In the genomic region with DNA sequence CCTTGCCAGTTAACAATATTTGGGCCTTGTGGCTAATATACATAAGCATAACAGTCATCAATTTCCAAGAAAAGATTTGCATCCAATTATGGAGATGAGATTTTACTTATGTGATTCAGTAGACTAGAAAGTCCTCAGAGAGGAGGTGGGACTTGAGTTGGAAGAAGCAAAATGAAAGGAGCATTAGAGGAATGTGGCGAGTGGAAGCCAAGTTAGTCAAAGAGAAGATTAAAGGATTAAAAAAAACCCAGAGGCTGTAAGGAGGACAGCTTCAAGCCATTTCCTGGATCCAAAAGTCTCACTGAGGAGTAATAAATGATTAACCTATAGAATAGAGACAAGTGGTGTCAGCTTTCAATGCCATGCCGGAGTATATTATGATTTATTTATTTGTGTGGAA, we compare ENCODE assay signal across 34 cellular contexts.
"Had no signal": no experiment of that assay in that cellular context is flagged by ENCODE, and none has a peak within 500 bp of the region (broad histone marks: within the 10 kb centered on the region; RNA-seq: fewer than 3 reads in every experiment).

No MANE protein-coding gene starts in this region.

- H3K4me1 ChIP-seq: Peyer's patch had no signal

- H3K27me3 ChIP-seq: brain microvascular endothelial cell, Peyer's patch had no signal

- H3K4me1 Mint-ChIP-seq: activated B cell treated with CpG ODN at 0.5 μM for 24 hours; activated naive CD4-positive, alpha-beta T cell treated with anti-CD3 and anti-CD28 coated beads, Interleukin-2, amount 10 ng/mL, durations not matched to agents 7 days and 5 days; activated naive CD8-positive, alpha-beta T cell treated with anti-CD3 and anti-CD28 coated beads for 36 hours had no signal

- H3K27ac Mint-ChIP-seq: activated B cell treated with CpG ODN at 0.5 μM for 24 hours; activated CD4-positive, alpha-beta memory T cell treated with anti-CD3 and anti-CD28 coated beads for 36 hours; activated naive CD8-positive, alpha-beta T cell treated with anti-CD3 and anti-CD28 coated beads for 36 hours; activated T-helper 1 cell treated with anti-CD3 and anti-CD28 coated beads, Interleukin-12 subunit alpha, Interleukin-12 subunit beta, Interleukin-2, Interleukin-4 antibody, amounts not matched to agents 30 ng/mL and 10 ng/mL and 1 ng/mL, durations not matched to agents 14 hours and 24 hours and 36 hours had no signal

- H3K4me3 Mint-ChIP-seq: activated B cell treated with CpG ODN at 0.5 μM for 24 hours; activated CD4-positive, alpha-beta memory T cell treated with anti-CD3 and anti-CD28 coated beads for 36 hours; activated naive CD4-positive, alpha-beta T cell treated with anti-CD3 and anti-CD28 coated beads, Interleukin-2, amount 10 ng/mL, durations not matched to agents 7 days and 5 days; activated naive CD8-positive, alpha-beta T cell treated with anti-CD3 and anti-CD28 coated beads for 36 hours; activated T-cell treated with anti-CD3 and anti-CD28 coated beads, Interleukin-2, amount 50 U/mL, for 4 hours; activated T-helper 1 cell treated with anti-CD3 and anti-CD28 coated beads, Interleukin-12 subunit alpha, Interleukin-12 subunit beta, Interleukin-2, Interleukin-4 antibody, amounts not matched to agents 30 ng/mL and 10 ng/mL and 1 ng/mL, durations not matched to agents 14 hours and 24 hours and 36 hours had no signal

- H3K27ac ChIP-seq: brain microvascular endothelial cell, Peyer's patch, VCaP had no signal

- ATAC-seq: activated T-cell treated with anti-CD3 and anti-CD28 coated beads, Interleukin-2, amount 50 U/mL, for 4 hours; K562; PC-3 had no signal

- DNase-seq: activated B cell treated with CpG ODN at 0.5 μM for 24 hours; activated CD4-positive, alpha-beta memory T cell treated with anti-CD3 and anti-CD28 coated beads for 36 hours; activated CD4-positive, alpha-beta T cell treated with anti-CD3 and anti-CD28 coated beads for 4 hours; activated CD4-positive, alpha-beta T cell treated with anti-CD3 and anti-CD28 coated beads, Interleukin-2, amount 50 U/mL, for 1 hour; activated CD4-positive, CD25-positive, alpha-beta regulatory T cell treated with anti-CD3 and anti-CD28 coated beads, Interleukin-2, amount 50 U/mL, for 72 hours; activated CD8-positive, alpha-beta memory T cell treated with anti-CD3 and anti-CD28 coated beads, Interleukin-2, amount 50 U/mL, for 4 hours; activated naive CD4-positive, alpha-beta T cell treated with anti-CD3 and anti-CD28 coated beads, Interleukin-2, amount 10 ng/mL, durations not matched to agents 7 days and 5 days; activated naive CD8-positive, alpha-beta T cell treated with anti-CD3 and anti-CD28 coated beads for 36 hours; activated T-cell treated with anti-CD3 and anti-CD28 coated beads for 4 hours; activated T-cell treated with anti-CD3 and anti-CD28 coated beads, Interleukin-2, amount 50 U/mL, for 4 hours; amniotic stem cell; aorta; brain microvascular endothelial cell; central memory CD4-positive, alpha-beta T cell; NCI-H1092 treated with DMSO at 0.1 percent for 48 hours; NCI-H1417; NCI-H1930; NCI-H2081 treated with DMSO at 0.1 percent for 48 hours; NCI-H226; NCI-H446 treated with DMSO at 0.1 percent for 48 hours; NCI-H524; NCI-H69; NK-92 treated with Interleukin-12 subunit alpha and Interleukin-12 subunit beta, amount 100 ng/mL, for 24 hours; PC-3; Peyer's patch; RPMI8226; SHP77 treated with DMSO at 0.1 percent for 48 hours; SW 1271; T-helper 1 cell; T-helper 2 cell; T-helper 9 cell had no signal

- H3K4me3 ChIP-seq: K562, Peyer's patch had no signal

- H3K27me3 Mint-ChIP-seq: activated B cell treated with CpG ODN at 0.5 μM for 24 hours; activated CD4-positive, alpha-beta memory T cell treated with anti-CD3 and anti-CD28 coated beads for 36 hours; activated naive CD4-positive, alpha-beta T cell treated with anti-CD3 and anti-CD28 coated beads, Interleukin-2, amount 10 ng/mL, durations not matched to agents 7 days and 5 days; activated naive CD8-positive, alpha-beta T cell treated with anti-CD3 and anti-CD28 coated beads for 36 hours had no signal

- H3K36me3 Mint-ChIP-seq: activated CD4-positive, alpha-beta memory T cell treated with anti-CD3 and anti-CD28 coated beads for 36 hours; activated naive CD4-positive, alpha-beta T cell treated with anti-CD3 and anti-CD28 coated beads, Interleukin-2, amount 10 ng/mL, durations not matched to agents 7 days and 5 days; activated naive CD8-positive, alpha-beta T cell treated with anti-CD3 and anti-CD28 coated beads for 36 hours had no signal

- H3K36me3 ChIP-seq: brain microvascular endothelial cell, Peyer's patch had no signal

- H3K9me3 ChIP-seq: Peyer's patch had no signal
